10 cellular contexts compared by ENCODE assay signal in genomic region chr12:46357438-46358324, GRCh38. TPM values are rescaled to one million over a fixed set of nuclear protein-coding genes. Genes with fewer than 3 reads are reported as not detected.
A peak's percentile ranks its signal among the peaks of the same experiment; 100 is the strongest.
DNase-seq lines count a peak whose midpoint lies in the region; ATAC-seq, FAIRE-seq and TF ChIP-seq lines count a peak whose summit lies in the region.
"Had no signal": no experiment of that assay in that cellular context is flagged by ENCODE, and none has a peak within 500 bp of the region (broad histone marks: within the 10 kb centered on the region; RNA-seq: fewer than 3 reads in every experiment).

No MANE protein-coding gene starts in this region.

- H3K27me3 ChIP-seq in ACC112 (ENCODE audit: insufficient read depth, low read length), result no peaks in the 10 kb centered on the region
- H3K27me3 ChIP-seq in hepatocyte, result no peaks in the 10 kb centered on the region

- H3K4me1 ChIP-seq in ACC112 (ENCODE audit: control insufficient read depth, insufficient read depth, low read length, unreplicated experiment) (peaks cover 7% of the 10 kb centered on the region), hepatocyte (ENCODE audit: insufficient read depth) (no peaks in the 10 kb centered on the region)

- ATAC-seq in HG02588 (IDR thresholded peaks at IDR 0.05; ENCODE audit: unreplicated experiment), result no peak
- ATAC-seq in HG03097 (IDR thresholded peaks at IDR 0.05; ENCODE audit: low FRiP score, unreplicated experiment), result no peak

- H3K36me3 ChIP-seq in ACC112 (ENCODE audit: insufficient read depth, low read length) (peaks cover 37% of the 10 kb centered on the region), hepatocyte (replicated peaks; ENCODE audit: insufficient read depth, low read depth) (peaks cover 14% of the 10 kb centered on the region)

- no peaks in the 10 kb centered on the region for H3K9me3 ChIP-seq in hepatocyte (ENCODE audit: low read depth)

- 25% methylated on average over 6 of the region's 6 CpGs for WGBS in hepatocyte (ENCODE audit: low lambda C conversion rate, missing lambda C conversion rate)

- no peak for TF ChIP-seq CTCF in hepatocyte (IDR thresholded peaks at IDR 0.05; ENCODE audit: poor library complexity)

- H3K4me2 ChIP-seq in hepatocyte, result no peak overlapping the region

- TF ChIP-seq POLR2A in GM19193 (IDR thresholded peaks at IDR 0.05; ENCODE audit: extremely low read depth, insufficient read depth, insufficient read length), result peak; percentile 26

- DNase-seq in hepatocyte (ENCODE audit: low spot score) (no peak), HPDE6-E6E7 (ENCODE audit: extremely low spot score) (no peak), A172 (ENCODE audit: low spot score) (no peak)
- DNase-seq: activated effector memory CD4-positive, alpha-beta T cell treated with anti-CD3 and anti-CD28 coated beads, Interleukin-2, amount 50 U/mL, for 16 hours had no signal

- H3K4me3 ChIP-seq in ACC112 (ENCODE audit: low read depth, low read length) (no peak overlapping the region), hepatocyte (no peak overlapping the region)
- H3K4me3 ChIP-seq: lung had no signal

- no peak overlapping the region for H2AFZ ChIP-seq in ACC112 (ENCODE audit: low read length, unreplicated experiment)
- H2AFZ ChIP-seq in hepatocyte, result no peak overlapping the region

- peak; percentile 93 for FAIRE-seq in TTC549 (lab: Jason Lieb, UNC)

- peaks cover 44% of the 10 kb centered on the region for H4K20me1 ChIP-seq in hepatocyte (ENCODE audit: insufficient read depth, poor library complexity, severe bottlenecking)

- H3K27ac ChIP-seq in ACC112 (ENCODE audit: low read depth, low read length) (peak overlapping the region; percentile 20), hepatocyte (peak overlapping the region; percentile 31)

- H3K9me2 ChIP-seq in hepatocyte (replicated peaks; ENCODE audit: insufficient read depth), result no peaks in the 10 kb centered on the region

- no peaks in the 10 kb centered on the region for H3K79me2 ChIP-seq in ACC112 (ENCODE audit: control insufficient read depth, insufficient read depth, low read length, unreplicated experiment)
- no peaks in the 10 kb centered on the region for H3K79me2 ChIP-seq in hepatocyte

RNA-seq across cellular contexts. Expression of gene SLC38A2, which starts 14.9 kb away (rescaled TPM):
- 372 and 373 TPM in 2 replicates for total RNA-seq in hepatocyte
- polyA plus RNA-seq in hepatocyte, result 139 and 144 TPM in 2 replicates
- 140 and 141 TPM in 2 replicates for total RNA-seq in A172 (2014; rRNA removed; shearing (Covaris generic))
